Comparison of ENCODE assay signal across 9 cellular contexts in genomic region chr6:41469951-41470340, GRCh38.
DNase-seq lines count a peak whose midpoint lies in the region; ATAC-seq and TF ChIP-seq lines count a peak whose summit lies in the region.
"Had no signal": no experiment of that assay in that cellular context is flagged by ENCODE, and none has a peak within 500 bp of the region (broad histone marks: within the 10 kb centered on the region; RNA-seq: fewer than 3 reads in every experiment).

No MANE protein-coding gene starts in this region.

- peaks cover 7% of the 10 kb centered on the region for H3K4me1 Mint-ChIP-seq in activated CD4-positive, alpha-beta memory T cell treated with anti-CD3 and anti-CD28 coated beads for 36 hours (ENCODE audit: low read depth)
- H3K4me1 Mint-ChIP-seq in activated CD4-positive, alpha-beta memory T cell treated with anti-CD3 and anti-CD28 coated beads, Interleukin-2, amount 10 ng/mL, durations not matched to agents 7 days and 5 days, result peaks cover 5% of the 10 kb centered on the region

- no peak for TF ChIP-seq CTCF in stomach (IDR thresholded peaks at IDR 0.05)

- H3K27ac ChIP-seq in stomach, result no peak overlapping the region

- H3K36me3 ChIP-seq in stomach, result no peaks in the 10 kb centered on the region

- CTCF ChIA-PET in activated CD4-positive, alpha-beta memory T cell treated with anti-CD3 and anti-CD28 coated beads for 36 hours (lab: Charles Lee), result interaction anchor here (0.7 kb wide), 1 partner anchor 8 kb away, joined by 3 read pairs; no protein-coding TSS in a partner anchor
- CTCF ChIA-PET in activated CD4-positive, alpha-beta memory T cell treated with anti-CD3 and anti-CD28 coated beads, Interleukin-2, amount 10 ng/mL, durations not matched to agents 7 days and 5 days (lab: Charles Lee), result no interaction called here

- H3K27me3 ChIP-seq in stomach, result peaks cover 0 to 64% (median 8%) of the 10 kb centered on the region in 3 donors

- no peak overlapping the region for H3K27ac Mint-ChIP-seq in activated CD4-positive, alpha-beta memory T cell treated with anti-CD3 and anti-CD28 coated beads for 36 hours
- H3K27ac Mint-ChIP-seq in activated CD4-positive, alpha-beta memory T cell treated with anti-CD3 and anti-CD28 coated beads, Interleukin-2, amount 10 ng/mL, durations not matched to agents 7 days and 5 days, result no peak overlapping the region

- 1 to 9% (median 5%) methylated on average over 22 to 30 of the region's 30 CpGs for WGBS in stomach, 5 donors

- H3K9me3 ChIP-seq in stomach, result no peaks in the 10 kb centered on the region

- no peaks in the 10 kb centered on the region for H3K9me3 Mint-ChIP-seq in activated CD4-positive, alpha-beta memory T cell treated with anti-CD3 and anti-CD28 coated beads for 36 hours
- no peaks in the 10 kb centered on the region for H3K9me3 Mint-ChIP-seq in activated CD4-positive, alpha-beta memory T cell treated with anti-CD3 and anti-CD28 coated beads, Interleukin-2, amount 10 ng/mL, durations not matched to agents 7 days and 5 days

- POLR2A ChIA-PET in activated CD4-positive, alpha-beta memory T cell treated with anti-CD3 and anti-CD28 coated beads for 36 hours (lab: Charles Lee), result no interaction called here
- POLR2A ChIA-PET in activated CD4-positive, alpha-beta memory T cell treated with anti-CD3 and anti-CD28 coated beads, Interleukin-2, amount 10 ng/mL, durations not matched to agents 7 days and 5 days (lab: Charles Lee), result no interaction called here

- no peak for TF ChIP-seq EP300 in stomach (IDR thresholded peaks at IDR 0.05)

- H3K36me3 Mint-ChIP-seq in activated CD4-positive, alpha-beta memory T cell treated with anti-CD3 and anti-CD28 coated beads for 36 hours, result no peaks in the 10 kb centered on the region
- H3K36me3 Mint-ChIP-seq in activated CD4-positive, alpha-beta memory T cell treated with anti-CD3 and anti-CD28 coated beads, Interleukin-2, amount 10 ng/mL, durations not matched to agents 7 days and 5 days (ENCODE audit: low read depth), result no peaks in the 10 kb centered on the region

- peaks cover 11 to 18% (median 18%) of the 10 kb centered on the region in 4 donors for H3K4me1 ChIP-seq in stomach

- H3K27me3 Mint-ChIP-seq in activated CD4-positive, alpha-beta memory T cell treated with anti-CD3 and anti-CD28 coated beads for 36 hours, result peaks cover 44% of the 10 kb centered on the region
- peaks cover 73% of the 10 kb centered on the region for H3K27me3 Mint-ChIP-seq in activated CD4-positive, alpha-beta memory T cell treated with anti-CD3 and anti-CD28 coated beads, Interleukin-2, amount 10 ng/mL, durations not matched to agents 7 days and 5 days

- ATAC-seq in GM19324 (IDR thresholded peaks at IDR 0.05; ENCODE audit: low FRiP score, unreplicated experiment), result no peak
- ATAC-seq in GM21717 (IDR thresholded peaks at IDR 0.05; ENCODE audit: unreplicated experiment), result no peak

- intact Hi-C loops in activated CD4-positive, alpha-beta memory T cell treated with anti-CD3 and anti-CD28 coated beads for 36 hours (cut with micrococcal nuclease), result no loop called here
- intact Hi-C loops in stomach (cut with DNase I; ENCODE audit: low total_unique reads), result no loop called here

- H3K4me3 Mint-ChIP-seq in activated CD4-positive, alpha-beta memory T cell treated with anti-CD3 and anti-CD28 coated beads for 36 hours, result peak overlapping the region; percentile 60
- H3K4me3 Mint-ChIP-seq in activated CD4-positive, alpha-beta memory T cell treated with anti-CD3 and anti-CD28 coated beads, Interleukin-2, amount 10 ng/mL, durations not matched to agents 7 days and 5 days, result no peak overlapping the region

- DNase-seq in activated CD4-positive, alpha-beta memory T cell treated with anti-CD3 and anti-CD28 coated beads for 36 hours, result no peak
- no peak for DNase-seq in activated CD4-positive, alpha-beta memory T cell treated with anti-CD3 and anti-CD28 coated beads, Interleukin-2, amount 10 ng/mL, durations not matched to agents 7 days and 5 days
- DNase-seq in amniotic epithelial cell (ENCODE audit: low read depth), result peak; percentile 47
- DNase-seq in kidney tubule cell (ENCODE audit: low spot score), result peak; percentile 27
- peak; percentile 43 for DNase-seq in stomach
- DNase-seq in AG08395 (ENCODE audit: low spot score), result no peak
- DNase-seq: NCI-H774 had no signal

- TF ChIP-seq POLR2A in stomach (IDR thresholded peaks at IDR 0.05), result no peak

- peak overlapping the region; percentile 33 to 49 (median 37) for H3K4me3 ChIP-seq in stomach

Comparison
In these comparisons a context has a peak if more than half of its experiments do, and no peak if none do; other contexts are left out.
1. DNase-seq: peak in amniotic epithelial cell (single experiment), kidney tubule cell (single experiment) and stomach (single experiment); none in activated CD4-positive, alpha-beta memory T cell treated with anti-CD3 and anti-CD28 coated beads for 36 hours (single experiment), activated CD4-positive, alpha-beta memory T cell treated with anti-CD3 and anti-CD28 coated beads, Interleukin-2, amount 10 ng/mL, durations not matched to agents 7 days and 5 days (single experiment) and AG08395 (single experiment).